Comparison of ENCODE assay signal across 8 cellular contexts in genomic region chr1:179293340-179294327, GRCh38. TPM values are rescaled to one million over a fixed set of nuclear protein-coding genes. Genes with fewer than 3 reads are reported as not detected.
A peak's percentile ranks its signal among the peaks of the same experiment; 100 is the strongest.
DNase-seq lines count a peak whose midpoint lies in the region; TF ChIP-seq lines count a peak whose summit lies in the region.

Gene SOAT1, plus strand, starts transcription at chr1:179293797. Its CDS starts 8,888 bp downstream, at chr1:179302685.

- in situ Hi-C loops in Caki2 (cut with HindIII; ENCODE audit: low pct_unique_long_range_greater_than_20kb, low sequenced_read_pairs) (no loop called here), endometrial microvascular endothelial cells (cut with HindIII; ENCODE audit: inconsistent ontology term, low pct_unique_long_range_greater_than_20kb, low sequenced_read_pairs) (no loop called here)

- no peak for TF ChIP-seq CTCF in GM20000 (IDR thresholded peaks at IDR 0.05; ENCODE audit: extremely low read depth, missing control alignments)

- H3K4me1 ChIP-seq in NT2/D1 (ENCODE audit: insufficient read depth, insufficient read length): peaks cover 8% of the 10 kb centered on the region

- no peaks in the 10 kb centered on the region for H3K9me3 ChIP-seq in NT2/D1 (ENCODE audit: insufficient read depth, low read length)

- peaks cover 3% of the 10 kb centered on the region for H3K36me3 ChIP-seq in NT2/D1 (ENCODE audit: insufficient read depth, insufficient read length, low read length)

- H3K27me3 ChIP-seq in NT2/D1 (ENCODE audit: insufficient read depth, insufficient read length): peaks cover 26% of the 10 kb centered on the region

- DNase-seq in Caki2 (ENCODE audit: low read depth): peak; percentile 93
- peak; percentile 92 for DNase-seq in GM20000 (ENCODE audit: low spot score)
- peak; percentile 88 for DNase-seq in HT1080 (ENCODE audit: low read depth)
- DNase-seq in NT2/D1 (ENCODE audit: low read depth, low spot score): peak; percentile 96
- DNase-seq in activated CD8-positive, alpha-beta memory T cell treated with anti-CD3 and anti-CD28 coated beads, Interleukin-2, amount 50 U/mL, for 24 hours (ENCODE audit: extremely low read depth): peak; percentile 82
- peak; percentile 92 for DNase-seq in midbrain (lab: John Stamatoyannopoulos, UW)
- peak; percentile 91 to 95 for DNase-seq in stimulated activated CD8-positive, alpha-beta memory T cell treated with anti-CD3 and anti-CD28 coated beads, Interleukin-2, amount 100 ng/mL, for 48 hours (ENCODE audit: low read depth in 2 of 2)

- peak within 1 kb of the TSS; percentile 87 for H3K4me3 ChIP-seq in NT2/D1 (ENCODE audit: insufficient read length, low read depth)

- peak within 1 kb of the TSS; percentile 97 for H3K9ac ChIP-seq in NT2/D1 (ENCODE audit: insufficient read length, low read depth)

RNA-seq across cellular contexts. Expression of gene SOAT1, which starts in this region (rescaled TPM):
- total RNA-seq in Caki2 (2014; rRNA removed; shearing (Covaris generic); ENCODE audit: low replicate concordance): 16.2 and 17.5 TPM in 2 replicates
- total RNA-seq in HT1080 (2014; rRNA removed; shearing (Covaris generic)): 15.6 and 28.5 TPM in 2 replicates
- polyA plus RNA-seq in HT1080 (2015; cell fraction: cytosol; rRNA removed): 12.8 and 13.6 TPM in 2 replicates
- polyA plus RNA-seq in HT1080 (2015; cell fraction: nucleus; rRNA removed): 25.8 and 26.3 TPM in 2 replicates
- total RNA-seq in endometrial microvascular endothelial cells (ENCODE audit: inconsistent ontology term): 24.1 TPM

Comparison
In these comparisons a context has a peak if more than half of its experiments do, and no peak if none do; other contexts are left out.
1. Peak in every context shown above with its lines: DNase-seq and H3K4me3 ChIP-seq.